Comparison of ENCODE assay signal across 8 cellular contexts in genomic region chr4:140103676-140104075, GRCh38. TPM values are rescaled to one million over a fixed set of nuclear protein-coding genes. Genes with fewer than 3 reads are reported as not detected.
DNase-seq lines count a peak whose midpoint lies in the region; ATAC-seq and TF ChIP-seq lines count a peak whose summit lies in the region.

No MANE protein-coding gene starts in this region.

- peak overlapping the region; percentile 83 to 96 (median 91) for H3K27ac Mint-ChIP-seq in CD14-positive monocyte

- no peaks in the 10 kb centered on the region for H3K27me3 Mint-ChIP-seq in CD14-positive monocyte (ENCODE audit: low read depth in 3 of 3)

- TF ChIP-seq CTCF in CD14-positive monocyte (IDR thresholded peaks at IDR 0.05): no peak

- H3K9me3 Mint-ChIP-seq in CD14-positive monocyte: peaks cover 0 to 8% (median 5%) of the 10 kb centered on the region in 7 donors

- peaks cover 6 to 10% of the 10 kb centered on the region in 2 donors for H3K36me3 Mint-ChIP-seq in CD14-positive monocyte

- no peak overlapping the region for H3K4me3 Mint-ChIP-seq in CD14-positive monocyte

- intact Hi-C loops in CD14-positive monocyte (cut with micrococcal nuclease): loop anchor here in 1 of 2 donors (5.0 kb wide), 1 partner anchor 34 kb away; no protein-coding TSS in a partner anchor

- H3K4me1 Mint-ChIP-seq in CD14-positive monocyte: peaks cover 65% of the 10 kb centered on the region

- peak; percentile 91 for DNase-seq in CD14-positive monocyte (ENCODE audit: low spot score)
- DNase-seq in activated T-cell treated with anti-CD3 and anti-CD28 coated beads, Interleukin-2, amount 50 U/mL, for 48 hours: peak; percentile 48 to 62
- DNase-seq in smooth muscle cell of the brain vasculature (ENCODE audit: low read depth, low spot score): peak; percentile 62
- DNase-seq in SW 1271 (lab: John Stamatoyannopoulos, UW): no peak
- DNase-seq in ACHN: no peak
- no peak for DNase-seq in germinal center (ENCODE audit: low spot score)

- in situ Hi-C loops in ACHN (cut with HindIII; ENCODE audit: low pct_ligation_motif_present, low pct_unique_long_range_greater_than_20kb, low sequenced_read_pairs): no loop called here

- ATAC-seq in GM21367 (IDR thresholded peaks at IDR 0.05; ENCODE audit: unreplicated experiment) (peak; percentile 60), HG03571 (IDR thresholded peaks at IDR 0.05; ENCODE audit: unreplicated experiment) (peak; percentile 76)

RNA-seq across cellular contexts. Expression of gene MAML3, which starts 50.3 kb away (rescaled TPM):
- 1 to 10 TPM; 1.5 to 2.3 TPM for polyA plus RNA-seq in CD14-positive monocyte

Comparison
In these comparisons a context has a peak if more than half of its experiments do, and no peak if none do; other contexts are left out.
1. DNase-seq: peak in CD14-positive monocyte (single experiment), activated T-cell treated with anti-CD3 and anti-CD28 coated beads, Interleukin-2, amount 50 U/mL, for 48 hours (2 of 2) and smooth muscle cell of the brain vasculature (single experiment); none in SW 1271 (0 of 2), ACHN (single experiment) and germinal center (single experiment).